Comparison of ENCODE assay signal across 18 cellular contexts in the genomic region with DNA sequence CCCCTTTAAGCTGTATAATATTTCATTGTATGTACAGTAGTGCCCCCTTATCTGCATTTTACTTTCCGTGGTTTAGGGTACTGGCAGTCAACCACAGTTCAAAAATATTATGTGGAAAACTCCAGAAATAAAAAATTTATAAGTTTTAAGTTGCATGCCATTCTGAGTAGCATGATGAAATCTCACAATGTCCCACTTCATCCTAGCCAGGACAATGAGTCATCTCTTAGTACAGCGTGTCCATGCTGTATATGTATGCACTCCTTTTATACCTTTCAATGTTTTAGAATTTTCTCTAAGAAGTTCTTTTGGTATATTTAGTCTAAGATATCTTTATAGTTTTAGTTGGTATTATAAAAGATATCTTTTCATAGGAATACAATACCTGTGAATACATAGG.
DNase-seq lines count a peak whose midpoint lies in the region; TF ChIP-seq lines count a peak whose summit lies in the region.
"Had no signal": no experiment of that assay in that cellular context is flagged by ENCODE, and none has a peak within 500 bp of the region (broad histone marks: within the 10 kb centered on the region; RNA-seq: fewer than 3 reads in every experiment).

No MANE protein-coding gene starts in this region.

- H3K36me3 ChIP-seq in MM.1S (replicated peaks; ENCODE audit: insufficient read depth, low read length) (no peaks in the 10 kb centered on the region), endodermal cell (ENCODE audit: control insufficient read depth, insufficient read depth, low read length) (no peaks in the 10 kb centered on the region)
- H3K36me3 ChIP-seq: right atrium auricular region, suprapubic skin had no signal

- no peaks in the 10 kb centered on the region for H4K20me1 ChIP-seq in MM.1S (ENCODE audit: insufficient read depth, low read length)

- H3K27me3 ChIP-seq in dorsolateral prefrontal cortex (no peaks in the 10 kb centered on the region), MM.1S (replicated peaks; ENCODE audit: insufficient read depth, low read length) (no peaks in the 10 kb centered on the region), endodermal cell (ENCODE audit: control insufficient read depth, insufficient read depth, low read length, poor library complexity, severe bottlenecking) (no peaks in the 10 kb centered on the region)
- H3K27me3 ChIP-seq: right atrium auricular region had no signal

- no peaks in the 10 kb centered on the region for H3K36me3 Mint-ChIP-seq in endodermal cell (ENCODE audit: low read depth)
- H3K36me3 Mint-ChIP-seq: CD4-positive, CD25-positive, alpha-beta regulatory T cell had no signal

- no peaks in the 10 kb centered on the region for H3F3A ChIP-seq in MM.1S (ENCODE audit: insufficient read depth, low read length)

- H3K27ac Mint-ChIP-seq in endodermal cell: no peak overlapping the region
- H3K27ac Mint-ChIP-seq: CD4-positive, CD25-positive, alpha-beta regulatory T cell; T-helper 17 cell had no signal

- H3K4me1 ChIP-seq in MM.1S (ENCODE audit: low read length) (no peaks in the 10 kb centered on the region), endodermal cell (ENCODE audit: control insufficient read depth, insufficient read depth, low read length) (no peaks in the 10 kb centered on the region)
- H3K4me1 ChIP-seq: right atrium auricular region, suprapubic skin had no signal

- H2AFZ ChIP-seq in MM.1S (ENCODE audit: low read length): no peak overlapping the region

- WGBS in endodermal cell (ENCODE audit: insufficient coverage in 1 of 2, insufficient read length in 1 of 2), 2 experiments: 78% methylated on average over 1 of the region's 2 CpGs; no CpG with 5 or more reads in 1 of the 2 experiments

- H3K27ac ChIP-seq in dorsolateral prefrontal cortex (peak overlapping the region in 36 of 59 donors; percentile 4 to 81 (median 70)), MM.1S (ENCODE audit: low read length) (no peak overlapping the region), endodermal cell (ENCODE audit: low read depth, low read length) (no peak overlapping the region)
- H3K27ac ChIP-seq: right atrium auricular region, suprapubic skin had no signal

- TF ChIP-seq CTCF in dorsolateral prefrontal cortex (IDR thresholded peaks at IDR 0.05 in 54 of 56, conservative IDR thresholded peaks at IDR 0.05 in 2 of 56; ENCODE audit: low read depth in 1 of 56, partially characterized antibody in 56 of 56) (no peak), MM.1S (IDR thresholded peaks at IDR 0.05; ENCODE audit: low read length) (no peak), endodermal cell (conservative IDR thresholded peaks at IDR 0.05) (no peak)

- no peak overlapping the region for H3K4me3 Mint-ChIP-seq in endodermal cell
- H3K4me3 Mint-ChIP-seq: CD4-positive, CD25-positive, alpha-beta regulatory T cell; T-helper 17 cell had no signal

- no peak overlapping the region for H3K9ac ChIP-seq in MM.1S (ENCODE audit: low read length)
- H3K9ac ChIP-seq in endodermal cell (ENCODE audit: extremely low read depth, low read length, poor library complexity, severe bottlenecking): no peak overlapping the region

- H3K9me2 ChIP-seq in MM.1S (replicated peaks; ENCODE audit: insufficient read depth, low read length): no peaks in the 10 kb centered on the region

- no peak overlapping the region for H3K4me2 ChIP-seq in MM.1S (ENCODE audit: low read depth, low read length)

- H3K9me3 Mint-ChIP-seq in endodermal cell: peaks cover 4% of the 10 kb centered on the region

- no peaks in the 10 kb centered on the region for H3K79me2 ChIP-seq in MM.1S (ENCODE audit: low read length)

- H3K9me3 ChIP-seq in MM.1S (replicated peaks; ENCODE audit: insufficient read depth, low read length): no peaks in the 10 kb centered on the region
- H3K9me3 ChIP-seq in endodermal cell (ENCODE audit: control insufficient read depth, low read length): no peaks in the 10 kb centered on the region
- H3K9me3 ChIP-seq: right atrium auricular region, suprapubic skin had no signal

- H3K4me3 ChIP-seq in dorsolateral prefrontal cortex (no peak overlapping the region), skeletal muscle cell (ENCODE audit: low read depth, low read length) (no peak overlapping the region), MM.1S (ENCODE audit: low read length) (no peak overlapping the region), endodermal cell (ENCODE audit: low read length) (no peak overlapping the region)
- H3K4me3 ChIP-seq: right atrium auricular region, suprapubic skin had no signal

- peaks cover 5% of the 10 kb centered on the region for H3K27me3 Mint-ChIP-seq in endodermal cell (ENCODE audit: insufficient read depth)

- intact Hi-C loops in dorsolateral prefrontal cortex (cut with DNase I): no loop called here

- peak; percentile 43 for DNase-seq in GM03348 (ENCODE audit: low spot score)
- peak; percentile 10 for DNase-seq in RKO (ENCODE audit: low spot score)
- no peak for DNase-seq in dorsolateral prefrontal cortex
- DNase-seq in skeletal muscle cell (ENCODE audit: low read depth): peak; percentile 61
- no peak for DNase-seq in NCI-H1436 (lab: John Stamatoyannopoulos, UW)
- no peak for DNase-seq in MM.1S
- DNase-seq in endodermal cell: no peak
- DNase-seq: activated CD4-positive, CD25-positive, alpha-beta regulatory T cell; activated gamma-delta T cell; CD4-positive, CD25-positive, alpha-beta regulatory T cell; head of caudate nucleus; midbrain; NCI-H1092 treated with DMSO at 0.1 percent for 48 hours; NCI-H2171 treated with DMSO at 0.1 percent for 48 hours; stimulated activated CD4-positive, alpha-beta T cell treated with anti-CD3 and anti-CD28 coated beads, Interleukin-2, amount 100 ng/mL, for 24 hours; T-helper 17 cell had no signal

- H3K4me1 Mint-ChIP-seq in endodermal cell: peaks cover under 1% of the 10 kb centered on the region
- H3K4me1 Mint-ChIP-seq: CD4-positive, CD25-positive, alpha-beta regulatory T cell; T-helper 17 cell had no signal

Comparison
In these comparisons a context has a peak if more than half of its experiments do, and no peak if none do; other contexts are left out.
1. DNase-seq: peak in GM03348 (single experiment), RKO (single experiment) and skeletal muscle cell (single experiment); none in dorsolateral prefrontal cortex (0 of 10), NCI-H1436 (single experiment), MM.1S (single experiment) and endodermal cell (single experiment).
2. H3K27ac ChIP-seq: peak in dorsolateral prefrontal cortex (36 of 59); none in MM.1S (single experiment) and endodermal cell (single experiment).